In the genomic region with DNA sequence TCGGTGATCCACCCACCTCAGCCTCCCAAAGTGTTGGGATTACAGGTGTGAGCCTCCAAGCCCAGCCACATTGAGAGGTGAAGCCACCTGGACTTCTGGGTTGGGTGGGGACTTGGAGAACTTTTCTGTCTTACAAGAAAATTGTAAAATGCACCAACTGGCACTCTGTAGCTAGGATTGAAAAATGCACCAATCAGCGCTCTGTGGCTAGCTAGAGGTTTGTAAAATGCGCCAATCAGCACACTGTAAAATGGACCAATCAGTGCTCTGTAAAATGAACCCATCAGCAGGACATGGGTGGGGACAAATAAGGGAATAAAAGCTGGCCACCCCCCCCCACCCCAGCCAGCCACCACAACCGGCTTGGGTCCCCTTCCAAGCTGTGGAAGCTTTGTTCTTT, we compare ENCODE assay signal across 4 cellular contexts. TPM values are rescaled to one million over a fixed set of nuclear protein-coding genes. Genes with fewer than 3 reads are reported as not detected.
"Had no signal": no experiment of that assay in that cellular context is flagged by ENCODE, and none has a peak within 500 bp of the region (broad histone marks: within the 10 kb centered on the region; RNA-seq: fewer than 3 reads in every experiment).

No MANE protein-coding gene starts in this region.

RNA-seq across cellular contexts. Expression of gene HEYL, which starts 35.8 kb away (rescaled TPM):
- total RNA-seq: dermis microvascular lymphatic vessel endothelial cell, endothelial cell of umbilical vein, fibroblast of lung, foreskin keratinocyte had no signal
- polyA plus RNA-seq: endothelial cell of umbilical vein had no signal
